Comparison of ENCODE assay signal across 17 cellular contexts in the genomic region with DNA sequence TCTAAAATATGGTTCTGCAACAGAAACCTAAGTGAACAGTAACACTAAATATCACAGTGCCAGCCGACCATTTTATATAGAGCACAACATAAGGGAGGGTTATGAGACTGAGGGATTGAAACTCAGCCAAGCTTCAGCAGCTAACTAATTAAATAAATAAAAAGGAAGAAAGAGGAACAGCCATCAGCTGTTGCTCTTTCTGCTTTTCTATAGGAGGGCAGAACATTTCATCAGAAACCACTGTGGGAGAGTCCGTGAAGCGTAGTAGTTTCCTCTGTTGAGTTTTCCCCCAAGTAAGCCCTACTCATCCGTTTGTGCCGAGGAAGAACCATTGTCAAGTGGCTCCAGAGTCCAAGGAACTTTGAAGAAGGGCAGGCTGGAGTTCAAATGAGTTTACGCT.
"Had no signal": no experiment of that assay in that cellular context is flagged by ENCODE, and none has a peak within 500 bp of the region (broad histone marks: within the 10 kb centered on the region; RNA-seq: fewer than 3 reads in every experiment).

No MANE protein-coding gene starts in this region.

- H3K9me3 Mint-ChIP-seq: mesothelial cell of epicardium had no signal

- H3K36me3 Mint-ChIP-seq: activated naive CD8-positive, alpha-beta T cell treated with anti-CD3 and anti-CD28 coated beads, Interleukin-2, amount 10 ng/mL, durations not matched to agents 7 days and 5 days; stimulated activated naive B cell treated with anti-CD40 and anti-IgM and Interleukin-4, amounts not matched to agents 10 μg/mL and 1 μg/mL and 100 μg/mL, for 72 hours had no signal

- H3K27me3 Mint-ChIP-seq: activated naive CD8-positive, alpha-beta T cell treated with anti-CD3 and anti-CD28 coated beads, Interleukin-2, amount 10 ng/mL, durations not matched to agents 7 days and 5 days; stimulated activated naive B cell treated with anti-CD40 and anti-IgM and Interleukin-4, amounts not matched to agents 10 μg/mL and 1 μg/mL and 100 μg/mL, for 72 hours had no signal

- DNase-seq: activated CD4-positive, alpha-beta T cell treated with anti-CD3 and anti-CD28 coated beads, Interleukin-2, amount 50 U/mL, for 1 hour; activated CD8-positive, alpha-beta memory T cell treated with anti-CD3 and anti-CD28 coated beads for 24 hours; activated naive CD8-positive, alpha-beta T cell treated with anti-CD3 and anti-CD28 coated beads, Interleukin-2, amount 10 ng/mL, durations not matched to agents 7 days and 5 days; cortex of kidney; effector CD8-positive, alpha-beta T cell; foreskin fibroblast; kidney glomerular epithelial cell; lower lobe of right lung; pancreas; retina; stimulated activated CD4-positive, alpha-beta T cell treated with anti-CD3 and anti-CD28 coated beads, Interleukin-15, amount 100 ng/mL, for 24 hours; stimulated activated CD4-positive, alpha-beta T cell treated with anti-CD3 and anti-CD28 coated beads, Interleukin-4, amount 100 ng/mL, for 1 hour; stimulated activated naive B cell treated with anti-CD40 and anti-IgM and Interleukin-4, amounts not matched to agents 10 μg/mL and 1 μg/mL and 100 μg/mL, for 72 hours; tibial artery; uterus had no signal

- H3K4me1 Mint-ChIP-seq: activated naive CD8-positive, alpha-beta T cell treated with anti-CD3 and anti-CD28 coated beads, Interleukin-2, amount 10 ng/mL, durations not matched to agents 7 days and 5 days; mesothelial cell of epicardium; stimulated activated naive B cell treated with anti-CD40 and anti-IgM and Interleukin-4, amounts not matched to agents 10 μg/mL and 1 μg/mL and 100 μg/mL, for 72 hours had no signal

- H3K4me3 Mint-ChIP-seq: activated naive CD8-positive, alpha-beta T cell treated with anti-CD3 and anti-CD28 coated beads, Interleukin-2, amount 10 ng/mL, durations not matched to agents 7 days and 5 days; mesothelial cell of epicardium; neural progenitor cell; stimulated activated naive B cell treated with anti-CD40 and anti-IgM and Interleukin-4, amounts not matched to agents 10 μg/mL and 1 μg/mL and 100 μg/mL, for 72 hours had no signal

- H3K27ac Mint-ChIP-seq: activated naive CD8-positive, alpha-beta T cell treated with anti-CD3 and anti-CD28 coated beads, Interleukin-2, amount 10 ng/mL, durations not matched to agents 7 days and 5 days; mesothelial cell of epicardium; stimulated activated naive B cell treated with anti-CD40 and anti-IgM and Interleukin-4, amounts not matched to agents 10 μg/mL and 1 μg/mL and 100 μg/mL, for 72 hours had no signal
